Comparison of ENCODE assay signal across 1 cellular context in genomic region chr9:135933114-135933513, GRCh38.
TF ChIP-seq lines count a peak whose summit lies in the region.

No MANE protein-coding gene starts in this region.

TF ChIP-seq in WTC11, 78 proteins besides CTCF, POLR2A, EP300 and RAD21 (continued from another document):
- TF ChIP-seq E2F1 (CRISPR knock-in tag; IDR thresholded peaks at IDR 0.05) (no peak), SOX15 (CRISPR knock-in tag; IDR thresholded peaks at IDR 0.05) (no peak), USF2 (CRISPR knock-in tag; IDR thresholded peaks at IDR 0.05) (no peak)
